ENCODE assay signal across 20 cellular contexts in the genomic region with DNA sequence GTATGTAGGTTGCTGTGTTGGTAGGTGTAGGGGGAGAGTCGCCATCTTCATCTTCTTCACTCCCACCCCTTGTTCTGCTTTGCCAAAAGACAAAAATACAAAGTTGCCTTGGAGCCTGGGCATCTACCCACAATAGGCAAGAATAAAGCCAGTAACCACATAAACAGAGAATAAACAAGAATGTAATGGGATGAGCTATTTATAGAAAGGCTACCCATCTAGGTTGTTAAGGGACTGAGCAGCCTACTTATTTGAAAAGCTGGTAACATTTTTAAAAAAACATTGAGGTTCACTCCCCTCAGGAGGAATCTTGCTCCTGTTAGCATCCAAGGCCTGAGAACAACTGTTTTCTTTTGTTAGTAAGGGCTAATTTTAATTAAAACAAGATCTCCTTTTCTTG.
"Had no signal": no experiment of that assay in that cellular context is flagged by ENCODE, and none has a peak within 500 bp of the region (broad histone marks: within the 10 kb centered on the region; RNA-seq: fewer than 3 reads in every experiment).

No MANE protein-coding gene starts in this region.

- H3K36me3 ChIP-seq: breast epithelium, esophagus muscularis mucosa, heart left ventricle, upper lobe of left lung had no signal

- H3K4me1 ChIP-seq: upper lobe of left lung had no signal

- H3K27ac Mint-ChIP-seq: activated naive CD8-positive, alpha-beta T cell treated with anti-CD3 and anti-CD28 coated beads for 36 hours; activated T-cell treated with anti-CD3 and anti-CD28 coated beads, Interleukin-2, amount 50 U/mL, for 24 hours; memory B cell; nephron progenitor cell; stimulated activated naive CD8-positive, alpha-beta T cell treated with anti-CD3 and anti-CD28 coated beads, Interleukin-15, Interleukin-2, amounts not matched to agents 100 ng/mL and 50 ng/mL, for 24 hours; T-helper 2 cell treated with Interferon-gamma antibody and Interleukin-4, amounts not matched to agents 5 μg/mL and 100 μg/mL, for 36 hours had no signal

- H3K4me3 Mint-ChIP-seq: activated naive CD8-positive, alpha-beta T cell treated with anti-CD3 and anti-CD28 coated beads for 36 hours; activated T-cell treated with anti-CD3 and anti-CD28 coated beads, Interleukin-2, amount 50 U/mL, for 24 hours; memory B cell; nephron progenitor cell; stimulated activated naive CD8-positive, alpha-beta T cell treated with anti-CD3 and anti-CD28 coated beads, Interleukin-15, Interleukin-2, amounts not matched to agents 100 ng/mL and 50 ng/mL, for 24 hours; T-helper 2 cell treated with Interferon-gamma antibody and Interleukin-4, amounts not matched to agents 5 μg/mL and 100 μg/mL, for 36 hours had no signal

- H3K4me3 ChIP-seq: breast epithelium, dorsolateral prefrontal cortex, esophagus muscularis mucosa, heart left ventricle, upper lobe of left lung had no signal

- H3K9me3 ChIP-seq: breast epithelium, esophagus muscularis mucosa, heart left ventricle, upper lobe of left lung had no signal

- DNase-seq: activated CD4-positive, alpha-beta T cell treated with anti-CD3 and anti-CD28 coated beads, Interleukin-2, amount 50 U/mL, for 4 hours; activated effector memory CD4-positive, alpha-beta T cell treated with anti-CD3 and anti-CD28 coated beads, Interleukin-2, amount 50 U/mL, for 16 hours; activated naive CD8-positive, alpha-beta T cell treated with anti-CD3 and anti-CD28 coated beads for 36 hours; activated T-cell treated with anti-CD3 and anti-CD28 coated beads, Interleukin-2, amount 50 U/mL, for 24 hours; anterior cingulate cortex; dorsolateral prefrontal cortex; foreskin melanocyte; heart left ventricle; nephron progenitor cell; stimulated activated CD4-positive, alpha-beta T cell treated with anti-CD3 and anti-CD28 coated beads, Interleukin-4, amount 100 ng/mL, for 1 hour; stimulated activated CD8-positive, alpha-beta memory T cell treated with anti-CD3 and anti-CD28 coated beads, Interleukin-4, amount 100 ng/mL, for 48 hours; upper lobe of left lung had no signal

- H3K4me1 Mint-ChIP-seq: activated naive CD8-positive, alpha-beta T cell treated with anti-CD3 and anti-CD28 coated beads for 36 hours; memory B cell; nephron progenitor cell had no signal

- ATAC-seq: activated CD4-positive, CD25-positive, alpha-beta regulatory T cell treated with anti-CD3 and anti-CD28 coated beads, Interleukin-2, amount 50 U/mL, for 24 hours; left lobe of liver had no signal

- H3K9me3 Mint-ChIP-seq: activated naive CD8-positive, alpha-beta T cell treated with anti-CD3 and anti-CD28 coated beads for 36 hours; activated T-cell treated with anti-CD3 and anti-CD28 coated beads, Interleukin-2, amount 50 U/mL, for 24 hours; memory B cell; nephron progenitor cell; stimulated activated naive CD8-positive, alpha-beta T cell treated with anti-CD3 and anti-CD28 coated beads, Interleukin-15, Interleukin-2, amounts not matched to agents 100 ng/mL and 50 ng/mL, for 24 hours; T-helper 2 cell treated with Interferon-gamma antibody and Interleukin-4, amounts not matched to agents 5 μg/mL and 100 μg/mL, for 36 hours had no signal

- H3K27me3 Mint-ChIP-seq: activated T-cell treated with anti-CD3 and anti-CD28 coated beads, Interleukin-2, amount 50 U/mL, for 24 hours; memory B cell had no signal

- H3K27me3 ChIP-seq: breast epithelium, dorsolateral prefrontal cortex, esophagus muscularis mucosa, heart left ventricle, upper lobe of left lung had no signal

- FAIRE-seq: endometrium had no signal

- H3K27ac ChIP-seq: breast epithelium, dorsolateral prefrontal cortex, esophagus muscularis mucosa, heart left ventricle, upper lobe of left lung had no signal

- H3K36me3 Mint-ChIP-seq: activated naive CD8-positive, alpha-beta T cell treated with anti-CD3 and anti-CD28 coated beads for 36 hours; memory B cell had no signal
